ENCODE assay signal across 8 cellular contexts in the genomic region with DNA sequence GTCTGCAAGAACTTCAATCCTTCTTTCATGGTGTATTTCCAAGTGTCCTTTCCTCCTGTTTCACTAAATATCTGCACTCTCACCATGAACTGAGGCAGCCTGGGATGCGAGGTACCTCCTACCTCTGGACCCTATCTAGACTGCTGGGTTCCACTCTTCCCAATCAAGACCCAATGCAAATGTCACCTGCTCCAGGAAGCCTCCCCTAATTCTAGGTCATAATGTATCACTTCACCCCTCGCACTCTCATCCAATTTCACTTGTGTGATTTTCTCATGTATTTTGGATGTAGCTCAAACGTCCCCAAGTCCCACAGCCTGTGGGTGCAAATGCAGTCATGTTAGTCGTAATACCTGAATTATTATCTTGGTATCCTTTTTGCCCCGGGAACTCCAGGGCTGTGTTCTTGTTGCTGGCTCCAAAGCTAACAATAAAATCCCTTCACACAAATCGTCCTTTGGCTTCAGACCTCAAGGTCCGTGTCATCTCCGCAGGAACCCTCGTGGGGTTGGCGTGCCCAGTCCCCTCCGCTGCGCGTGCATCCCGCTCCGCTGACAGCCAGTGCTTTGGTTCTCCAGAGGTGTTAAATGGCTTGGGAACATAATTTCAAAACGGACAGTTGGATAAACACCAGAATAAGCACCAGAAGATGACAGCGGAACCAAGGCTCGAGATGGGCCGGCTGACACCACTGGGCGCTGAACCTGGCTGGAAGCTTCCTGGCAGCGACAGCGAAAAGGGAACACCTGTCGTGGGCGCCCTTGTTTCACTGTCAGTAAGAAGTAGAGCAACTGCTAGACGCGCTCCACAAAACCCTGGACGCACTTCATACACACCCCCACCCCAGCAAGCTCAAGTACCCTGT. TPM values are rescaled to one million over a fixed set of nuclear protein-coding genes. Genes with fewer than 3 reads are reported as not detected.
A peak's percentile ranks its signal among the peaks of the same experiment; 100 is the strongest.
DNase-seq lines count a peak whose midpoint lies in the region; ATAC-seq and TF ChIP-seq lines count a peak whose summit lies in the region.

No MANE protein-coding gene starts in this region.

- peaks cover 12% of the 10 kb centered on the region for H3K9me3 Mint-ChIP-seq in activated T-cell treated with anti-CD3 and anti-CD28 coated beads, Interleukin-2, amount 50 U/mL, for 24 hours

- H3K4me3 ChIP-seq in ascending aorta (peak overlapping the region; percentile 91 to 97), right lobe of liver (peak overlapping the region; percentile 51 to 73 (median 69)), thyroid gland (replicated peaks in 1 of 3) (peak overlapping the region in 2 of 3 donors; percentile 19 to 86)

- H3K27ac Mint-ChIP-seq in activated T-cell treated with anti-CD3 and anti-CD28 coated beads, Interleukin-2, amount 50 U/mL, for 24 hours, result peak overlapping the region; percentile 31

- intact Hi-C loops in ascending aorta (cut with DNase I) (loop anchor here (2.0 to 10.0 kb wide), 5 partner anchors 45 to 293 kb away; no protein-coding TSS in a partner anchor), right lobe of liver (cut with DNase I) (no loop called here), thyroid gland (cut with DNase I) (loop anchor here (10.0 kb wide), 1 partner anchor 47 kb away; no protein-coding TSS in a partner anchor)

- ATAC-seq in right lobe of liver (peak; percentile 4 to 31 (median 16)), GM18861 (IDR thresholded peaks at IDR 0.05; ENCODE audit: unreplicated experiment) (no peak)

- H3K36me3 ChIP-seq in ascending aorta, result no peaks in the 10 kb centered on the region
- H3K36me3 ChIP-seq in right lobe of liver, result no peaks in the 10 kb centered on the region
- H3K36me3 ChIP-seq in thyroid gland, result no peaks in the 10 kb centered on the region

- TF ChIP-seq POLR2A in right lobe of liver (IDR thresholded peaks at IDR 0.05), result no peak
- TF ChIP-seq POLR2A in thyroid gland (IDR thresholded peaks at IDR 0.05), result no peak

- H3K9me3 ChIP-seq in ascending aorta (no peaks in the 10 kb centered on the region), right lobe of liver (no peaks in the 10 kb centered on the region), thyroid gland (no peaks in the 10 kb centered on the region)

- peak overlapping the region; percentile 60 for H3K4me3 Mint-ChIP-seq in activated T-cell treated with anti-CD3 and anti-CD28 coated beads, Interleukin-2, amount 50 U/mL, for 24 hours

- H3K27ac ChIP-seq in ascending aorta (peak overlapping the region; percentile 88 to 96), right lobe of liver (peak overlapping the region; percentile 89 to 98 (median 95)), thyroid gland (peak overlapping the region in 2 of 3 donors; percentile 65 to 93)

- peaks cover 18% of the 10 kb centered on the region for H3K36me3 Mint-ChIP-seq in activated T-cell treated with anti-CD3 and anti-CD28 coated beads, Interleukin-2, amount 50 U/mL, for 24 hours (ENCODE audit: low read depth)

- WGBS in right lobe of liver (ENCODE audit: insufficient coverage, low coverage, low lambda C conversion rate, missing lambda C conversion rate), result 54% methylated on average over 17 of the region's 27 CpGs
- 81% methylated on average over 27 of the region's 27 CpGs for WGBS in thyroid gland, 2 donors

- H3K27me3 Mint-ChIP-seq in activated T-cell treated with anti-CD3 and anti-CD28 coated beads, Interleukin-2, amount 50 U/mL, for 24 hours, result peaks cover 6% of the 10 kb centered on the region

- no peaks in the 10 kb centered on the region for H3K27me3 ChIP-seq in ascending aorta
- no peaks in the 10 kb centered on the region for H3K27me3 ChIP-seq in right lobe of liver
- no peaks in the 10 kb centered on the region for H3K27me3 ChIP-seq in thyroid gland

- TF ChIP-seq CTCF in ascending aorta (IDR thresholded peaks at IDR 0.05) (no peak), right lobe of liver (IDR thresholded peaks at IDR 0.05) (no peak), thyroid gland (IDR thresholded peaks at IDR 0.05) (no peak)

- peaks cover 3 to 21% of the 10 kb centered on the region in 2 donors for H3K4me1 ChIP-seq in ascending aorta
- peaks cover 0 to 30% (median 11%) of the 10 kb centered on the region in 4 donors for H3K4me1 ChIP-seq in right lobe of liver
- peaks cover 30% of the 10 kb centered on the region in 2 donors for H3K4me1 ChIP-seq in thyroid gland

- peaks cover 70% of the 10 kb centered on the region for H3K4me1 Mint-ChIP-seq in activated T-cell treated with anti-CD3 and anti-CD28 coated beads, Interleukin-2, amount 50 U/mL, for 24 hours (ENCODE audit: low read depth)

- DNase-seq in activated T-cell treated with anti-CD3 and anti-CD28 coated beads, Interleukin-2, amount 50 U/mL, for 24 hours, result no peak
- DNase-seq in activated T-cell treated with anti-CD3 and anti-CD28 coated beads, Interleukin-2, amount 50 U/mL, for 48 hours, result no peak
- DNase-seq in ascending aorta (ENCODE audit: low spot score in 2 of 2) (peak in 1 of 2 donors; percentile 65), right lobe of liver (peak in 1 of 3 donors; percentile 61), thyroid gland (no peak), SK-N-DZ (ENCODE audit: low spot score) (no peak), A172 (ENCODE audit: low spot score) (no peak)

RNA-seq across cellular contexts. Expression of gene BACH1, which starts 1.0 kb away (rescaled TPM):
- 12.7 TPM for total RNA-seq in ascending aorta
- total RNA-seq in right lobe of liver, result 10 to 100 TPM; 22.7 to 57.5 (median 27.2) TPM
- total RNA-seq in thyroid gland, result 10 to 100 TPM; 36.3 to 89.9 (median 64.9) TPM
- 21.6 and 23.2 TPM in 2 replicates for polyA plus RNA-seq in SK-N-DZ (2014; cell fraction: cytosol; rRNA removed)
- polyA plus RNA-seq in SK-N-DZ (2014; cell fraction: nucleus; rRNA removed), result 8.3 and 13.4 TPM in 2 replicates
- 53.5 and 60.6 TPM in 2 replicates for total RNA-seq in A172 (2014; rRNA removed; shearing (Covaris generic))

Comparison
In these comparisons a context has a peak if more than half of its experiments do, and no peak if none do; other contexts are left out.
1. intact Hi-C loops: an anchor here in ascending aorta (2.0 to 10.0 kb wide) and thyroid gland (10.0 kb wide); none called in right lobe of liver.